In the genomic region with DNA sequence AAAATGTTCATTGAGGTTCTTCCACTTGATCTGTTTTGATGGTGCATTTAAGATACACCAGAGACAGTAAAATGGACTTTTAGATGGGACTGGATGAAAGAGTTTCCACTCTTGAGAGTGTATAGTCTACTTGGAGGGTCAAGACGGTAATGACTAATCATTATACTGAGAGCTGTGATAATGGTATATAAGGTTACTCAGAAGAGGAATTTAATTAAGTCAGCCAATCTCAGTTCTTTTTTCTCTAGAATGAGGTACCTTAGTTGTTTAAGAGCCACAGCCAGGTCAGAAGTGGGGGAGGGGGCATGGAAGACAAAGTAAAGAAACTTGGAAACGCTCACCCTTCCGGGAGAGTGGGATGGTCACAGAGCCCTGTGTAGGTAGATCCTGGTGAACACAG, we compare ENCODE assay signal across 19 cellular contexts.
DNase-seq lines count a peak whose midpoint lies in the region; ATAC-seq, FAIRE-seq and TF ChIP-seq lines count a peak whose summit lies in the region.
"Had no signal": no experiment of that assay in that cellular context is flagged by ENCODE, and none has a peak within 500 bp of the region (broad histone marks: within the 10 kb centered on the region; RNA-seq: fewer than 3 reads in every experiment).

No MANE protein-coding gene starts in this region.

- no peaks in the 10 kb centered on the region for H3K27me3 ChIP-seq in CD8-positive, alpha-beta memory T cell (ENCODE audit: insufficient read depth, low read length, poor library complexity, severe bottlenecking)
- no peaks in the 10 kb centered on the region for H3K27me3 ChIP-seq in GM12878 (replicated peaks in 1 of 2; ENCODE audit: control insufficient read depth in 2 of 2, insufficient read depth in 2 of 2, low read length in 1 of 2)
- H3K27me3 ChIP-seq in adrenal gland, result no peaks in the 10 kb centered on the region
- H3K27me3 ChIP-seq in trophoblast cell (ENCODE audit: insufficient read depth, low read length), result no peaks in the 10 kb centered on the region
- H3K27me3 ChIP-seq: left lung, tibial nerve had no signal

- H3K4me3 ChIP-seq in CD8-positive, alpha-beta memory T cell (ENCODE audit: low read length), result no peak overlapping the region
- H3K4me3 ChIP-seq in GM12878 (no peak overlapping the region), adrenal gland (no peak overlapping the region), trophoblast cell (ENCODE audit: low read depth, low read length) (no peak overlapping the region)
- H3K4me3 ChIP-seq: left lung, psoas muscle, tibial nerve had no signal

- RAD21 ChIA-PET in GM12878 (lab: Charles Lee; ENCODE audit: unreplicated experiment), result no interaction called here

- 100% methylated on average over 3 of the region's 3 CpGs for WGBS in GM12878 (ENCODE audit: insufficient coverage, insufficient replicate concordance, low lambda C conversion rate, missing lambda C conversion rate)
- WGBS in adrenal gland, 4 donors, result 93 to 97% (median 96%) methylated on average over 3 of the region's 3 CpGs
- WGBS in trophoblast cell (ENCODE audit: extremely low coverage, insufficient coverage, insufficient read length), result no CpG with 5 or more reads among the region's 3 CpGs

- ATAC-seq in HG03159 (IDR thresholded peaks at IDR 0.05; ENCODE audit: unreplicated experiment) (peak; percentile 57), GM12878 (peak; percentile 67), HG03378 (IDR thresholded peaks at IDR 0.05; ENCODE audit: unreplicated experiment) (no peak)
- ATAC-seq: left lung; psoas muscle; stimulated activated naive CD8-positive, alpha-beta T cell treated with anti-CD3 and anti-CD28 coated beads, Interleukin-15, Interleukin-2, amounts not matched to agents 100 U/mL and 50 U/mL, for 24 hours had no signal

- no peaks in the 10 kb centered on the region for H3K9me3 ChIP-seq in CD8-positive, alpha-beta memory T cell (ENCODE audit: low read length)
- no peaks in the 10 kb centered on the region for H3K9me3 ChIP-seq in GM12878 (replicated peaks; ENCODE audit: control insufficient read depth, insufficient read depth, low read length)
- peaks cover 0 to 7% (median 4%) of the 10 kb centered on the region in 3 donors for H3K9me3 ChIP-seq in adrenal gland (replicated peaks in 1 of 3)
- no peaks in the 10 kb centered on the region for H3K9me3 ChIP-seq in trophoblast cell (ENCODE audit: insufficient read depth, low read depth, low read length)
- H3K9me3 ChIP-seq: left lung had no signal

- no peak overlapping the region for H4K91ac ChIP-seq in trophoblast cell (ENCODE audit: low read depth, low read length)

- no peak overlapping the region for H3K18ac ChIP-seq in trophoblast cell (ENCODE audit: low read length)

- H3K27me3 Mint-ChIP-seq in CD8-positive, alpha-beta memory T cell, result no peaks in the 10 kb centered on the region

- no peak overlapping the region for H4K12ac ChIP-seq in trophoblast cell (ENCODE audit: low read depth, low read length)

- TF ChIP-seq RAD21 in GM12878 (IDR thresholded peaks at IDR 0.05; ENCODE audit: insufficient read depth, low read depth, low read length), result no peak

- no peak overlapping the region for H2BK120ac ChIP-seq in trophoblast cell (ENCODE audit: insufficient read depth, low read length, poor library complexity)

- H3K27ac Mint-ChIP-seq in CD8-positive, alpha-beta memory T cell, result peak overlapping the region in 6 of 8 donors; percentile 2 to 65 (median 36)
- H3K27ac Mint-ChIP-seq: HFFc6 had no signal

- peaks cover 1 to 15% (median 4%) of the 10 kb centered on the region in 5 donors for H3K9me3 Mint-ChIP-seq in CD8-positive, alpha-beta memory T cell

- no peak overlapping the region for H2BK12ac ChIP-seq in trophoblast cell (ENCODE audit: low read length)

- intact Hi-C loops in GM12878 (cut with micrococcal nuclease; ENCODE audit: unreplicated experiment), result no loop called here
- intact Hi-C loops in adrenal gland (cut with DNase I), result no loop called here

- no peak overlapping the region for H2BK5ac ChIP-seq in trophoblast cell (ENCODE audit: low read depth, low read length, poor library complexity)

- no peak overlapping the region for H3K23ac ChIP-seq in trophoblast cell (ENCODE audit: low read length)

- no peak overlapping the region for H2AFZ ChIP-seq in GM12878 (ENCODE audit: control insufficient read depth, low read depth, low read length)
- H2AFZ ChIP-seq in trophoblast cell (ENCODE audit: insufficient read depth, low read length, poor library complexity), result no peak overlapping the region

- no peaks in the 10 kb centered on the region for H3K79me1 ChIP-seq in trophoblast cell (ENCODE audit: low read length)

- H2AK5ac ChIP-seq in trophoblast cell (ENCODE audit: low read length), result no peak overlapping the region

- H3K36me3 ChIP-seq in CD8-positive, alpha-beta memory T cell (ENCODE audit: insufficient read depth, low read length), result peaks cover 38% of the 10 kb centered on the region
- H3K36me3 ChIP-seq in GM12878 (ENCODE audit: control insufficient read depth in 2 of 2, insufficient read depth in 2 of 2, low read length in 1 of 2), result peaks cover 7 to 12% of the 10 kb centered on the region in 2 experiments; a peak in 3 of 4 replicates
- peaks cover 0 to 34% of the 10 kb centered on the region in 2 donors for H3K36me3 ChIP-seq in adrenal gland (replicated peaks in 1 of 2)
- H3K36me3 ChIP-seq in trophoblast cell (ENCODE audit: control insufficient read depth in 1 of 2, insufficient read depth in 2 of 2, low read length in 2 of 2), result peaks cover 23 to 31% of the 10 kb centered on the region in 2 experiments

- no peak overlapping the region for H4K8ac ChIP-seq in trophoblast cell (ENCODE audit: low read depth, low read length)

- H3K4ac ChIP-seq in trophoblast cell (ENCODE audit: low read depth, low read length), result no peak overlapping the region

- no peak overlapping the region for H3K27ac ChIP-seq in CD8-positive, alpha-beta memory T cell (ENCODE audit: low read depth, low read length)
- H3K27ac ChIP-seq in GM12878 (ENCODE audit: control insufficient read depth, insufficient read depth) (no peak overlapping the region), adrenal gland (no peak overlapping the region), trophoblast cell (ENCODE audit: low read depth, low read length) (no peak overlapping the region)
- H3K27ac ChIP-seq: left lung, psoas muscle, tibial nerve, VCaP had no signal

- TF ChIP-seq CTCF in GM12878 (IDR thresholded peaks at IDR 0.05 in 2 of 3, conservative IDR thresholded peaks at IDR 0.05 in 1 of 3; ENCODE audit: control insufficient read depth in 2 of 3, extremely low read depth in 1 of 3, insufficient read depth in 1 of 3, low read depth in 3 of 3, low read length in 3 of 3) (no peak), adrenal gland (IDR thresholded peaks at IDR 0.05) (no peak)

- POLR2A ChIA-PET in CD8-positive, alpha-beta memory T cell (lab: Charles Lee), result no interaction called here
- POLR2A ChIA-PET in GM12878 (lab: Charles Lee), result interaction anchor here (0.6 kb wide), 1 partner anchor 10 kb away, joined by 3 read pairs; no protein-coding TSS in a partner anchor

- H3K36me3 Mint-ChIP-seq in CD8-positive, alpha-beta memory T cell, result peaks cover 43 to 97% (median 50%) of the 10 kb centered on the region in 3 donors

- SMC1A ChIA-PET in GM12878 (lab: Charles Lee; ENCODE audit: uncharacterized antibody, unreplicated experiment), result interaction anchor here (0.7 to 1.3 kb wide), 2 partner anchors 87 to 103 kb away, joined by 3 read pairs; no protein-coding TSS in a partner anchor

- no peaks in the 10 kb centered on the region for H3K79me2 ChIP-seq in GM12878 (ENCODE audit: control insufficient read depth, insufficient read depth, low read length)
- no peaks in the 10 kb centered on the region for H3K79me2 ChIP-seq in trophoblast cell (ENCODE audit: control insufficient read depth, insufficient read depth, low read length, poor library complexity)

- no peak overlapping the region for H3K4me2 ChIP-seq in GM12878 (ENCODE audit: control insufficient read depth, insufficient read depth)
- no peak overlapping the region for H3K4me2 ChIP-seq in trophoblast cell (ENCODE audit: low read length)

- H3K9ac ChIP-seq in GM12878 (ENCODE audit: control insufficient read depth, insufficient read depth, low read length), result no peak overlapping the region
- no peak overlapping the region for H3K9ac ChIP-seq in trophoblast cell (ENCODE audit: low read length)

- no peaks in the 10 kb centered on the region for H3K4me1 ChIP-seq in CD8-positive, alpha-beta memory T cell (ENCODE audit: insufficient read depth, low read length)
- H3K4me1 ChIP-seq in GM12878 (ENCODE audit: control insufficient read depth, insufficient read depth, low read length), result no peaks in the 10 kb centered on the region
- H3K4me1 ChIP-seq in adrenal gland (replicated peaks in 1 of 2), result no peaks in the 10 kb centered on the region
- H3K4me1 ChIP-seq in trophoblast cell (ENCODE audit: control insufficient read depth in 1 of 2, insufficient read depth in 2 of 2, low read length in 2 of 2), result no peaks in the 10 kb centered on the region
- H3K4me1 ChIP-seq: psoas muscle, tibial nerve had no signal

- FAIRE-seq in GM12878 (lab: Jason Lieb, UNC), result no peak
- FAIRE-seq: bronchial epithelial cell, RCC 7860 had no signal

- no peak overlapping the region for H3K4me3 Mint-ChIP-seq in CD8-positive, alpha-beta memory T cell
- H3K4me3 Mint-ChIP-seq: HFFc6 had no signal

- H3K4me1 Mint-ChIP-seq in CD8-positive, alpha-beta memory T cell, result peaks cover 6 to 13% (median 12%) of the 10 kb centered on the region in 3 donors

- TF ChIP-seq POLR2A in GM12878 (IDR thresholded peaks at IDR 0.05; ENCODE audit: low read depth, low read length) (no peak), adrenal gland (IDR thresholded peaks at IDR 0.05) (no peak)

- CTCF ChIA-PET in CD8-positive, alpha-beta memory T cell (lab: Charles Lee), result no interaction called here
- CTCF ChIA-PET in GM12878 (lab: Yijun Ruan, JAX), result interaction anchor here (0.6 to 0.9 kb wide), 2 partner anchors 83 to 182 kb away, joined by 3 to 5 read pairs; no protein-coding TSS in a partner anchor

- no TSS peak for BruUV-seq in GM12878 (replicated peaks; lab: Mats Ljungman, UMichigan)

- peak; percentile 84 for DNase-seq in CD1c-positive myeloid dendritic cell (ENCODE audit: extremely low spot score)
- no peak for DNase-seq in CD8-positive, alpha-beta memory T cell
- no peak for DNase-seq in GM12878 (ENCODE audit: low read depth, low spot score)
- no peak for DNase-seq in NCI-H146 (lab: John Stamatoyannopoulos, UW)
- no peak for DNase-seq in adrenal gland
- DNase-seq in trophoblast cell, result no peak
- DNase-seq: COR-L47; HFFc6; left lung; NCI-H774; psoas muscle; stimulated activated CD4-positive, alpha-beta T cell treated with anti-CD3 and anti-CD28 coated beads, Interleukin-2, amount 100 ng/mL, for 24 hours; stimulated activated naive CD8-positive, alpha-beta T cell treated with anti-CD3 and anti-CD28 coated beads, Interleukin-15, Interleukin-2, amounts not matched to agents 100 U/mL and 50 U/mL, for 24 hours had no signal

- H3K14ac ChIP-seq in trophoblast cell (ENCODE audit: low read length), result no peak overlapping the region

- in situ Hi-C loops in GM12878 (cut with MboI), result no loop called here

- no peak for TF ChIP-seq EP300 in GM12878 (IDR thresholded peaks at IDR 0.05; ENCODE audit: borderline replicate concordance in 1 of 2, control insufficient read depth in 1 of 2, low read depth in 2 of 2, low read length in 2 of 2)

- H4K20me1 ChIP-seq in GM12878 (ENCODE audit: control insufficient read depth, insufficient read depth), result no peaks in the 10 kb centered on the region

TF ChIP-seq in GM12878, 131 proteins besides CTCF, POLR2A, EP300 and RAD21 (continues in another document):
- peak; percentile 60; the same call in 1 of the 2 replicates for TF ChIP-seq NFIC (IDR thresholded peaks at IDR 0.05; ENCODE audit: low read depth, low read length)
